In genomic region chr5:149712439-149713147, GRCh38 we compare ENCODE assay signal across 24 cellular contexts.
"Had no signal": no experiment of that assay in that cellular context is flagged by ENCODE, and none has a peak within 500 bp of the region (broad histone marks: within the 10 kb centered on the region; RNA-seq: fewer than 3 reads in every experiment).

No MANE protein-coding gene starts in this region.

- H3K4me1 Mint-ChIP-seq: activated CD4-positive, alpha-beta T cell treated with anti-CD3 and anti-CD28 coated beads for 36 hours had no signal

- H3K9ac ChIP-seq: KMS-11, SK-N-SH had no signal

- H3K36me3 ChIP-seq: Peyer's patch, SJCRH30 had no signal

- H3K27ac ChIP-seq: KMS-11, Peyer's patch, RWPE1, SJCRH30, VCaP had no signal

- H3K9me2 ChIP-seq: SK-N-SH had no signal

- H3K27ac Mint-ChIP-seq: activated CD4-positive, alpha-beta T cell treated with anti-CD3 and anti-CD28 coated beads for 36 hours; activated CD8-positive, alpha-beta T cell treated with anti-CD3 and anti-CD28 coated beads for 36 hours; activated naive CD4-positive, alpha-beta T cell treated with anti-CD3 and anti-CD28 coated beads, Interleukin-2, amount 50 U/mL, for 72 hours; activated T-cell treated with anti-CD3 and anti-CD28 coated beads, Interleukin-2, amount 50 U/mL, for 24 hours; activated T-helper 1 cell treated with anti-CD3 and anti-CD28 coated beads, Interleukin-12 subunit alpha, Interleukin-12 subunit beta, Interleukin-2, Interleukin-4 antibody, amounts not matched to agents 30 ng/mL and 10 ng/mL and 1 ng/mL, durations not matched to agents 14 hours and 24 hours and 36 hours had no signal

- DNase-seq: activated CD4-positive, alpha-beta T cell treated with anti-CD3 and anti-CD28 coated beads for 36 hours; activated CD4-positive, alpha-beta T cell treated with anti-CD3 and anti-CD28 coated beads, Interleukin-2, amount 50 U/mL, for 1 hour; activated CD8-positive, alpha-beta T cell treated with anti-CD3 and anti-CD28 coated beads for 36 hours; activated effector memory CD4-positive, alpha-beta T cell treated with Interleukin-2 at 50 U/mL for 16 hours; activated naive CD4-positive, alpha-beta T cell treated with Interleukin-2 at 50 U/mL for 16 hours; activated T-cell treated with anti-CD3 and anti-CD28 coated beads, Interleukin-2, amount 50 U/mL, for 24 hours; anterior cingulate cortex; cerebellar nuclear complex; NCI-H1092; NCI-H1694 treated with DMSO at 0.1 percent for 48 hours; NCI-H2029 treated with DMSO at 0.1 percent for 48 hours; NCI-H510A treated with DMSO at 0.1 percent for 48 hours; NCI-H69; NK-92 treated with Interleukin-12 subunit alpha and Interleukin-12 subunit beta, amount 100 ng/mL, for 24 hours; Peyer's patch; Right ventricle myocardium superior; SJCRH30; SK-N-SH; T-helper 1 cell had no signal

- H3K4me1 ChIP-seq: Peyer's patch, SJCRH30 had no signal

- ATAC-seq: activated CD4-positive, alpha-beta T cell treated with anti-CD3 and anti-CD28 coated beads for 36 hours; activated CD8-positive, alpha-beta T cell treated with anti-CD3 and anti-CD28 coated beads for 36 hours; activated naive CD4-positive, alpha-beta T cell treated with anti-CD3 and anti-CD28 coated beads, Interleukin-2, amount 50 U/mL, for 72 hours had no signal

- H3K4me2 ChIP-seq: KMS-11, SK-N-SH had no signal

- H3K9me3 Mint-ChIP-seq: activated CD8-positive, alpha-beta T cell treated with anti-CD3 and anti-CD28 coated beads for 36 hours; activated naive CD4-positive, alpha-beta T cell treated with anti-CD3 and anti-CD28 coated beads, Interleukin-2, amount 50 U/mL, for 72 hours; activated T-cell treated with anti-CD3 and anti-CD28 coated beads, Interleukin-2, amount 50 U/mL, for 24 hours; activated T-helper 1 cell treated with anti-CD3 and anti-CD28 coated beads, Interleukin-12 subunit alpha, Interleukin-12 subunit beta, Interleukin-2, Interleukin-4 antibody, amounts not matched to agents 30 ng/mL and 10 ng/mL and 1 ng/mL, durations not matched to agents 14 hours and 24 hours and 36 hours had no signal

- H3K27me3 ChIP-seq: Peyer's patch, SJCRH30 had no signal

- H3K4me3 Mint-ChIP-seq: activated CD4-positive, alpha-beta T cell treated with anti-CD3 and anti-CD28 coated beads for 36 hours; activated CD8-positive, alpha-beta T cell treated with anti-CD3 and anti-CD28 coated beads for 36 hours; activated T-cell treated with anti-CD3 and anti-CD28 coated beads, Interleukin-2, amount 50 U/mL, for 24 hours; activated T-helper 1 cell treated with anti-CD3 and anti-CD28 coated beads, Interleukin-12 subunit alpha, Interleukin-12 subunit beta, Interleukin-2, Interleukin-4 antibody, amounts not matched to agents 30 ng/mL and 10 ng/mL and 1 ng/mL, durations not matched to agents 14 hours and 24 hours and 36 hours had no signal

- H3K36me3 Mint-ChIP-seq: activated naive CD4-positive, alpha-beta T cell treated with anti-CD3 and anti-CD28 coated beads, Interleukin-2, amount 50 U/mL, for 72 hours had no signal

- H3K4me3 ChIP-seq: Peyer's patch, SJCRH30 had no signal

- H3K9me3 ChIP-seq: Peyer's patch, SK-N-SH had no signal
